14 cellular contexts compared by ENCODE assay signal in the genomic region with DNA sequence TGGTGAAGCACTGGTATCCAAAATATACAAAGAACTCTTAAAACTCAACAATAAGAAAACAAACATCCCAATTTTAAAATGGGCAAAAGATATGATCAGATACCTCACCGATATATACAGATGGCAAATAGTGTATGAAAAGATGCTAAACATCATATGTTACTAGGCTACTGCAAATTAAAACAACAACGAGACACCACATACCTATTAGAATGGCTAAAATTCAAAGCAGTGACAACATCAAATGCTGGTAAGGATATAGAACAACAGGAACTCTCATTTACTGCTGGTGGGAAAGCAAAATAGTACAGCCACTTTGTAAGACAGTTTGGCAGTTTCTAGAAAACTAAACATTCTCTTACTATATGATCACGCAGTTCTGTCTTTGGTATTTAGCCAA.
"Had no signal": no experiment of that assay in that cellular context is flagged by ENCODE, and none has a peak within 500 bp of the region (broad histone marks: within the 10 kb centered on the region; RNA-seq: fewer than 3 reads in every experiment).

No MANE protein-coding gene starts in this region.

- H3K36me3 ChIP-seq: gastroesophageal sphincter, left ventricle myocardium inferior, tibial artery, vagina had no signal

- ATAC-seq: activated CD8-positive, alpha-beta T cell treated with anti-CD3 and anti-CD28 coated beads, Interleukin-2, amount 10 ng/mL, durations not matched to agents 7 days and 5 days; gastroesophageal sphincter; T-cell had no signal

- H3K27me3 ChIP-seq: gastroesophageal sphincter, tibial artery, vagina had no signal

- H3K9me3 ChIP-seq: gastroesophageal sphincter, left ventricle myocardium inferior, tibial artery, vagina had no signal

- H3K4me3 Mint-ChIP-seq: activated CD8-positive, alpha-beta T cell treated with anti-CD3 and anti-CD28 coated beads, Interleukin-2, amount 10 ng/mL, durations not matched to agents 7 days and 5 days; activated naive CD8-positive, alpha-beta T cell; T-cell had no signal

- H3K27me3 Mint-ChIP-seq: activated naive CD8-positive, alpha-beta T cell; T-cell had no signal

- H3K27ac ChIP-seq: epithelial cell of prostate, left ventricle myocardium inferior, tibial artery, vagina, VCaP had no signal

- H3K9me3 Mint-ChIP-seq: T-cell had no signal

- DNase-seq: activated CD8-positive, alpha-beta T cell treated with anti-CD3 and anti-CD28 coated beads, Interleukin-2, amount 10 ng/mL, durations not matched to agents 7 days and 5 days; activated effector memory CD4-positive, alpha-beta T cell treated with Interleukin-2 at 50 U/mL for 16 hours; effector CD8-positive, alpha-beta T cell; left ventricle myocardium inferior; mesendoderm; stimulated activated CD4-positive, alpha-beta T cell treated with anti-CD3 and anti-CD28 coated beads, Interleukin-15, amount 100 ng/mL, for 24 hours; stimulated activated CD4-positive, alpha-beta T cell treated with anti-CD3 and anti-CD28 coated beads, Interleukin-4, amount 100 ng/mL, for 24 hours; T-cell; tibial artery had no signal

- H3K27ac Mint-ChIP-seq: activated CD8-positive, alpha-beta T cell treated with anti-CD3 and anti-CD28 coated beads, Interleukin-2, amount 10 ng/mL, durations not matched to agents 7 days and 5 days; T-cell had no signal

- H3K4me3 ChIP-seq: gastroesophageal sphincter, left ventricle myocardium inferior, tibial artery, vagina had no signal
